In genomic region chr9:129080312-129080607, GRCh38 we compare ENCODE assay signal across 8 cellular contexts. TPM values are rescaled to one million over a fixed set of nuclear protein-coding genes. Genes with fewer than 3 reads are reported as not detected.
DNase-seq lines count a peak whose midpoint lies in the region; TF ChIP-seq lines count a peak whose summit lies in the region.

No MANE protein-coding gene starts in this region.

- CTCF ChIA-PET in CD4-positive, alpha-beta memory T cell (lab: Charles Lee; ENCODE audit: partially characterized antibody) = interaction anchor here (0.9 to 1.5 kb wide), 2 partner anchors 60 to 698 kb away, joined by 3 to 5 read pairs; no protein-coding TSS in a partner anchor

- peaks cover 4% of the 10 kb centered on the region for H3K36me3 ChIP-seq in CD4-positive, alpha-beta memory T cell (ENCODE audit: insufficient read depth, low read length)
- peaks cover 2 to 16% of the 10 kb centered on the region in 2 donors for H3K36me3 ChIP-seq in duodenal mucosa (ENCODE audit: control insufficient read depth in 1 of 2, insufficient read depth in 2 of 2, low read length in 2 of 2)
- peaks cover 10% of the 10 kb centered on the region for H3K36me3 ChIP-seq in neuron (ENCODE audit: insufficient read depth, low read length)

- peaks cover 0 to 8% of the 10 kb centered on the region in 2 donors for H3K36me3 Mint-ChIP-seq in CD4-positive, alpha-beta memory T cell

- H3K4me1 ChIP-seq in CD4-positive, alpha-beta memory T cell (ENCODE audit: insufficient read depth, low read length) = peaks cover 23% of the 10 kb centered on the region
- H3K4me1 ChIP-seq in duodenal mucosa (ENCODE audit: control insufficient read depth in 1 of 2, insufficient read depth in 2 of 2, low read length in 2 of 2) = peaks cover 53 to 70% of the 10 kb centered on the region in 2 donors
- H3K4me1 ChIP-seq in neuron (ENCODE audit: insufficient read depth, low read length) = peaks cover 19% of the 10 kb centered on the region

- intact Hi-C loops in CD4-positive, alpha-beta memory T cell (cut with micrococcal nuclease) = loop anchor here (2.0 kb wide), 1 partner anchor 51 kb away; the partner anchor contains the start of gene SH3GLB2

- POLR2A ChIA-PET in CD4-positive, alpha-beta memory T cell (lab: Charles Lee; ENCODE audit: partially characterized antibody) = interaction anchor here (1.0 to 2.4 kb wide), 15 partner anchors 8 to 830 kb away, joined by 3 to 22 read pairs (median 4); partner anchors contain the start of genes CRAT, IER5L, MIGA2 and PTPA

- peak overlapping the region; percentile 40 to 62 for H3K9ac ChIP-seq in duodenal mucosa (ENCODE audit: low read depth in 1 of 2, low read length in 2 of 2)

- H3K4me3 Mint-ChIP-seq in CD4-positive, alpha-beta memory T cell = peak overlapping the region; percentile 89 to 96 (median 92)

- no peak for DNase-seq in CD4-positive, alpha-beta memory T cell
- DNase-seq in LNCaP clone FGC (ENCODE audit: low read depth) (no peak), DMS 273 (lab: John Stamatoyannopoulos, UW; ENCODE audit: unreplicated experiment) (no peak), superior temporal gyrus (ENCODE audit: extremely low spot score) (no peak), amniotic stem cell (lab: John Stamatoyannopoulos, UW) (no peak), SIG-M5 (lab: John Stamatoyannopoulos, UW) (no peak)

- no peaks in the 10 kb centered on the region for H3K9me3 ChIP-seq in CD4-positive, alpha-beta memory T cell (ENCODE audit: control insufficient read depth in 1 of 2, low read length in 2 of 2)
- H3K9me3 ChIP-seq in duodenal mucosa (ENCODE audit: control insufficient read depth in 1 of 2, low read length in 2 of 2) (no peaks in the 10 kb centered on the region), neuron (ENCODE audit: low read length) (no peaks in the 10 kb centered on the region)

- H3K27me3 Mint-ChIP-seq in CD4-positive, alpha-beta memory T cell = no peaks in the 10 kb centered on the region

- peak overlapping the region; percentile 82 to 97 (median 88) for H3K27ac Mint-ChIP-seq in CD4-positive, alpha-beta memory T cell

- no peak overlapping the region for H3K27ac ChIP-seq in CD4-positive, alpha-beta memory T cell (ENCODE audit: low read depth, low read length)
- H3K27ac ChIP-seq in duodenal mucosa (ENCODE audit: low read depth, low read length) = peak overlapping the region; percentile 17

- peaks cover 6 to 36% (median 24%) of the 10 kb centered on the region in 4 donors for H3K4me1 Mint-ChIP-seq in CD4-positive, alpha-beta memory T cell

- TF ChIP-seq CTCF in LNCaP clone FGC (IDR thresholded peaks at IDR 0.05; ENCODE audit: control insufficient read depth, extremely low read depth, insufficient read depth) = no peak

- H3K4me3 ChIP-seq in CD4-positive, alpha-beta memory T cell (ENCODE audit: low read length in 2 of 2) = peak overlapping the region; percentile 75 to 84
- H3K4me3 ChIP-seq in LNCaP clone FGC (ENCODE audit: low read depth, low read length) (peak overlapping the region; percentile 87), duodenal mucosa (ENCODE audit: low read depth in 1 of 2, low read length in 2 of 2) (peak overlapping the region; percentile 76 to 93), neuron (ENCODE audit: low read length) (peak overlapping the region; percentile 67)

- no peaks in the 10 kb centered on the region for H3K27me3 ChIP-seq in CD4-positive, alpha-beta memory T cell (ENCODE audit: insufficient read depth, low read length)
- H3K27me3 ChIP-seq in duodenal mucosa (ENCODE audit: control insufficient read depth in 1 of 2, insufficient read depth in 2 of 2, low read length in 2 of 2) (no peaks in the 10 kb centered on the region), neuron (ENCODE audit: insufficient read depth, low read length) (no peaks in the 10 kb centered on the region)

- H3K9me3 Mint-ChIP-seq in CD4-positive, alpha-beta memory T cell = peaks cover 0 to 4% (median 0%) of the 10 kb centered on the region in 8 donors

- H2AFZ ChIP-seq in neuron (ENCODE audit: low read depth, low read length) = peak overlapping the region; percentile 11

RNA-seq across cellular contexts. Expression of gene DOLPP1, which starts 0.7 kb away (rescaled TPM):
- 10 to 100 TPM; 11.4 to 13.0 TPM for total RNA-seq in CD4-positive, alpha-beta memory T cell
- polyA plus RNA-seq in CD4-positive, alpha-beta memory T cell = 10 to 100 TPM; 10.1 to 12.8 TPM

RNA-seq across cellular contexts. Expression of gene CRAT, which starts 30.3 kb away (rescaled TPM):
- 10 to 100 TPM; 11.2 to 12.4 TPM for total RNA-seq in CD4-positive, alpha-beta memory T cell
- 10 to 100 TPM in 1 of 2 donors, 1 to 10 TPM in 1; 8.7 to 21.0 TPM for polyA plus RNA-seq in CD4-positive, alpha-beta memory T cell

RNA-seq across cellular contexts. Expression of gene PTPA, which starts 31.0 kb away (rescaled TPM):
- total RNA-seq in CD4-positive, alpha-beta memory T cell = 10 to 100 TPM; 49.0 to 51.3 TPM
- 10 to 100 TPM; 10.8 to 14.1 TPM for polyA plus RNA-seq in CD4-positive, alpha-beta memory T cell

RNA-seq across cellular contexts. Expression of gene MIGA2, which starts 43.8 kb away (rescaled TPM):
- total RNA-seq in CD4-positive, alpha-beta memory T cell = 10 to 100 TPM; 80.5 to 84.2 TPM
- 10 to 100 TPM in 1 of 2 donors, 1 to 10 TPM in 1; 6.6 to 11.6 TPM for polyA plus RNA-seq in CD4-positive, alpha-beta memory T cell

RNA-seq across cellular contexts. Expression of gene SH3GLB2, which starts 52.1 kb away (rescaled TPM):
- 100 to 1,000 TPM; 111 to 113 TPM for total RNA-seq in CD4-positive, alpha-beta memory T cell
- 10 to 100 TPM; 23.8 to 43.5 TPM for polyA plus RNA-seq in CD4-positive, alpha-beta memory T cell
